8 cellular contexts compared by ENCODE assay signal in genomic region chr11:118012083-118012669, GRCh38. TPM values are rescaled to one million over a fixed set of nuclear protein-coding genes. Genes with fewer than 3 reads are reported as not detected.
DNase-seq lines count a peak whose midpoint lies in the region; ATAC-seq, FAIRE-seq and TF ChIP-seq lines count a peak whose summit lies in the region.

No MANE protein-coding gene starts in this region.

- H3K9ac ChIP-seq in keratinocyte (ENCODE audit: control insufficient read depth, extremely low read depth, insufficient read depth, low read length), result no peak overlapping the region

- peaks cover 10% of the 10 kb centered on the region for H3K27me3 ChIP-seq in keratinocyte (ENCODE audit: control insufficient read depth, extremely low read depth, insufficient read depth, low read length)
- no peaks in the 10 kb centered on the region for H3K27me3 ChIP-seq in H7 (ENCODE audit: control insufficient read depth, insufficient read depth, low read length)

- peaks cover 17% of the 10 kb centered on the region for H3K4me1 ChIP-seq in keratinocyte (ENCODE audit: control insufficient read depth, extremely low read depth, insufficient read depth, low read length)

- H3K36me3 Mint-ChIP-seq in activated CD8-positive, alpha-beta T cell treated with anti-CD3 and anti-CD28 coated beads, Interleukin-2, amount 10 ng/mL, durations not matched to agents 7 days and 5 days (ENCODE audit: low read depth), result peaks cover 51% of the 10 kb centered on the region

- no peaks in the 10 kb centered on the region for H3K79me2 ChIP-seq in keratinocyte (ENCODE audit: control insufficient read depth, insufficient read depth, low read length)

- DNase-seq in Ammon's horn (ENCODE audit: low spot score) (peak; percentile 68), HPDE6-E6E7 (ENCODE audit: extremely low spot score) (peak; percentile 79), keratinocyte (ENCODE audit: low read depth, low spot score) (no peak), middle frontal gyrus (ENCODE audit: extremely low spot score, low spot score) (no peak), H7 (no peak), NCI-H1436 treated with DMSO at 0.1 percent for 48 hours (lab: John Stamatoyannopoulos, UW) (no peak)
- DNase-seq in activated CD8-positive, alpha-beta T cell treated with anti-CD3 and anti-CD28 coated beads, Interleukin-2, amount 10 ng/mL, durations not matched to agents 7 days and 5 days, result peak; percentile 32

- H3K27ac Mint-ChIP-seq in activated CD8-positive, alpha-beta T cell treated with anti-CD3 and anti-CD28 coated beads, Interleukin-2, amount 10 ng/mL, durations not matched to agents 7 days and 5 days, result peak overlapping the region; percentile 90

- no peak overlapping the region for H3K27ac ChIP-seq in keratinocyte (ENCODE audit: control insufficient read depth, insufficient read depth, low read length)

- FAIRE-seq in keratinocyte (lab: Jason Lieb, UNC), result peak; percentile 92

- no peak for ATAC-seq in activated CD8-positive, alpha-beta T cell treated with anti-CD3 and anti-CD28 coated beads, Interleukin-2, amount 10 ng/mL, durations not matched to agents 7 days and 5 days
- no peak for ATAC-seq in GM18907 (IDR thresholded peaks at IDR 0.05; ENCODE audit: unreplicated experiment)

- dilution Hi-C loops in keratinocyte (cut with MboI; ENCODE audit: extremely low pct_ligation_motif_present, low sequenced_read_pairs), result no loop called here

- POLR2A ChIA-PET in activated CD8-positive, alpha-beta T cell treated with anti-CD3 and anti-CD28 coated beads, Interleukin-2, amount 10 ng/mL, durations not matched to agents 7 days and 5 days (lab: Charles Lee), result interaction anchor here (0.5 to 5.4 kb wide), 5 partner anchors 10 to 62 kb away, joined by 3 to 28 read pairs (median 4); partner anchors contain the start of gene IL10RA

- H3K9me3 Mint-ChIP-seq in activated CD8-positive, alpha-beta T cell treated with anti-CD3 and anti-CD28 coated beads, Interleukin-2, amount 10 ng/mL, durations not matched to agents 7 days and 5 days (ENCODE audit: insufficient read depth), result peaks cover 11% of the 10 kb centered on the region

- no peaks in the 10 kb centered on the region for H3K9me3 ChIP-seq in keratinocyte (ENCODE audit: control insufficient read depth, low read depth, low read length)

- H3K4me3 Mint-ChIP-seq in activated CD8-positive, alpha-beta T cell treated with anti-CD3 and anti-CD28 coated beads, Interleukin-2, amount 10 ng/mL, durations not matched to agents 7 days and 5 days, result no peak overlapping the region

- peak overlapping the region; percentile 35 for H3K4me2 ChIP-seq in keratinocyte (ENCODE audit: control insufficient read depth, extremely low read depth, insufficient read depth, low read depth, low read length)

- H3K27me3 Mint-ChIP-seq in activated CD8-positive, alpha-beta T cell treated with anti-CD3 and anti-CD28 coated beads, Interleukin-2, amount 10 ng/mL, durations not matched to agents 7 days and 5 days (ENCODE audit: low read depth), result no peaks in the 10 kb centered on the region

- H3K36me3 ChIP-seq in keratinocyte (ENCODE audit: control insufficient read depth in 2 of 2, extremely low read depth in 1 of 2, insufficient read depth in 2 of 2, low read length in 2 of 2), result no peaks in the 10 kb centered on the region
- H3K36me3 ChIP-seq in H7 (replicated peaks; ENCODE audit: control insufficient read depth, insufficient read depth, low read length), result no peaks in the 10 kb centered on the region

- no peaks in the 10 kb centered on the region for H4K20me1 ChIP-seq in keratinocyte (ENCODE audit: control insufficient read depth, extremely low read depth, insufficient read depth, low read length)

- peaks cover 2% of the 10 kb centered on the region for H3K9me1 ChIP-seq in keratinocyte (ENCODE audit: control insufficient read depth, extremely low read depth, insufficient read depth, low read length)

- peaks cover 100% of the 10 kb centered on the region for H3K4me1 Mint-ChIP-seq in activated CD8-positive, alpha-beta T cell treated with anti-CD3 and anti-CD28 coated beads, Interleukin-2, amount 10 ng/mL, durations not matched to agents 7 days and 5 days (ENCODE audit: low read depth)

- H2AFZ ChIP-seq in keratinocyte (ENCODE audit: control insufficient read depth, low read length), result no peak overlapping the region

- TF ChIP-seq CTCF in keratinocyte (optimal IDR thresholded peaks at IDR 0.05 in 1 of 3, IDR thresholded peaks at IDR 0.05 in 1 of 3, conservative IDR thresholded peaks at IDR 0.05 in 1 of 3; ENCODE audit: extremely low read depth in 1 of 3, insufficient read depth in 2 of 3, low read length in 3 of 3), result no peak

- H3K4me3 ChIP-seq in keratinocyte (ENCODE audit: control insufficient read depth in 2 of 3, extremely low read depth in 1 of 3, insufficient read depth in 2 of 3, low read depth in 1 of 3, low read length in 3 of 3), result no peak overlapping the region
- no peak overlapping the region for H3K4me3 ChIP-seq in H7 (ENCODE audit: insufficient read depth, low read depth, low read length)

- CTCF ChIA-PET in activated CD8-positive, alpha-beta T cell treated with anti-CD3 and anti-CD28 coated beads, Interleukin-2, amount 10 ng/mL, durations not matched to agents 7 days and 5 days (lab: Charles Lee), result interaction anchor here (1.2 to 5.5 kb wide), 5 partner anchors 10 to 107 kb away, joined by 3 to 26 read pairs (median 3); no protein-coding TSS in a partner anchor

RNA-seq across cellular contexts. Expression of gene IL10RA, which starts 26.0 kb away (rescaled TPM):
- total RNA-seq in activated CD8-positive, alpha-beta T cell treated with anti-CD3 and anti-CD28 coated beads, Interleukin-2, amount 10 ng/mL, durations not matched to agents 7 days and 5 days, result 100 to 1,000 TPM; 202 to 210 TPM
- polyA plus RNA-seq in keratinocyte, result 0.04 to 0.23 TPM (median 0.14 TPM) in 3 replicates
- polyA plus RNA-seq in keratinocyte (2011; ENCODE audit: low read depth), result not detected
- polyA plus RNA-seq in keratinocyte (2011; cell fraction: cytosol; rRNA removed), result 0.03 TPM in 1 of 2 replicates, not detected in the other
- 0.05 and 0.17 TPM in 2 replicates for polyA plus RNA-seq in keratinocyte (2011; cell fraction: nucleus; rRNA removed)
- 0.24 TPM in 1 of 2 replicates, not detected in the other for polyA plus RNA-seq in keratinocyte (2012; ENCODE audit: low replicate concordance)
- polyA minus RNA-seq in keratinocyte, result 0.06 to 0.69 TPM in 2 of 3 replicates, not detected in the other
- not detected for polyA minus RNA-seq in keratinocyte (2011; cell fraction: cytosol; rRNA and poly(A)+ RNA removed)
- polyA minus RNA-seq in keratinocyte (2011; cell fraction: nucleus; rRNA and poly(A)+ RNA removed), result 0.11 TPM in 1 of 2 replicates, not detected in the other
- total RNA-seq in H7 (2014; rRNA removed; shearing (Covaris generic)), result not detected in 2 replicates

Comparison
In these comparisons a context has a peak if more than half of its experiments do, and no peak if none do; other contexts are left out.
1. DNase-seq: peak in Ammon's horn (single experiment), HPDE6-E6E7 (single experiment) and activated CD8-positive, alpha-beta T cell treated with anti-CD3 and anti-CD28 coated beads, Interleukin-2, amount 10 ng/mL, durations not matched to agents 7 days and 5 days (single experiment); none in keratinocyte (single experiment), middle frontal gyrus (single experiment), H7 (single experiment) and NCI-H1436 treated with DMSO at 0.1 percent for 48 hours (single experiment).
2. RNA of gene IL10RA, which starts 26.0 kb away (total RNA-seq): 202 to 210 TPM in activated CD8-positive, alpha-beta T cell treated with anti-CD3 and anti-CD28 coated beads, Interleukin-2, amount 10 ng/mL, durations not matched to agents 7 days and 5 days; not detected in H7; every median in the first group is over 100 times any median in the second.